ENCODE assay signal across 14 cellular contexts in genomic region chr9:518540-518939, GRCh38. TPM values are rescaled to one million over a fixed set of nuclear protein-coding genes. Genes with fewer than 3 reads are reported as not detected.
DNase-seq lines count a peak whose midpoint lies in the region; ATAC-seq and TF ChIP-seq lines count a peak whose summit lies in the region.
"Had no signal": no experiment of that assay in that cellular context is flagged by ENCODE, and none has a peak within 500 bp of the region (broad histone marks: within the 10 kb centered on the region; RNA-seq: fewer than 3 reads in every experiment).

No MANE protein-coding gene starts in this region.

- peaks cover 5% of the 10 kb centered on the region for H3K36me3 Mint-ChIP-seq in stimulated activated naive CD8-positive, alpha-beta T cell treated with anti-CD3 and anti-CD28 coated beads, Interleukin-15, Interleukin-2, amounts not matched to agents 100 ng/mL and 50 ng/mL, for 24 hours (ENCODE audit: low read depth)
- H3K36me3 Mint-ChIP-seq in activated naive CD8-positive, alpha-beta T cell treated with anti-CD3 and anti-CD28 coated beads for 36 hours, result peaks cover 5% of the 10 kb centered on the region
- peaks cover 7% of the 10 kb centered on the region for H3K36me3 Mint-ChIP-seq in mesothelial cell of epicardium

- H3K4me1 ChIP-seq in esophagus muscularis mucosa, result peaks cover 12 to 26% (median 19%) of the 10 kb centered on the region in 4 donors

- peak overlapping the region; percentile 56 for H3K4me3 Mint-ChIP-seq in stimulated activated naive CD8-positive, alpha-beta T cell treated with anti-CD3 and anti-CD28 coated beads, Interleukin-15, Interleukin-2, amounts not matched to agents 100 ng/mL and 50 ng/mL, for 24 hours
- H3K4me3 Mint-ChIP-seq in activated naive CD8-positive, alpha-beta T cell treated with anti-CD3 and anti-CD28 coated beads for 36 hours, result peak overlapping the region; percentile 9
- H3K4me3 Mint-ChIP-seq in mesothelial cell of epicardium, result no peak overlapping the region
- H3K4me3 Mint-ChIP-seq: brain; dendritic cell treated with granulocyte-macrophage colony-stimulating factor and Interleukin-4, amounts not matched to agents 40 ng/mL and 50 ng/mL, for 4 days had no signal

- H3K9me3 ChIP-seq in esophagus muscularis mucosa, result no peaks in the 10 kb centered on the region

- DNase-seq in stimulated activated naive CD8-positive, alpha-beta T cell treated with anti-CD3 and anti-CD28 coated beads, Interleukin-15, Interleukin-2, amounts not matched to agents 100 U/mL and 50 U/mL, for 24 hours, result no peak
- no peak for DNase-seq in activated naive CD8-positive, alpha-beta T cell treated with anti-CD3 and anti-CD28 coated beads for 36 hours
- DNase-seq in mesothelial cell of epicardium (ENCODE audit: low spot score in 2 of 2, unreplicated experiment in 2 of 2) (no peak), ecto neural progenitor cell (ENCODE audit: low spot score) (no peak), esophagus muscularis mucosa (ENCODE audit: extremely low spot score) (no peak)
- DNase-seq: activated effector memory CD4-positive, alpha-beta T cell treated with Interleukin-2 at 50 U/mL for 16 hours; Calu3; NCI-H1436 treated with DMSO at 0.1 percent for 48 hours; NCI-H226; stimulated activated CD4-positive, alpha-beta T cell treated with anti-CD3 and anti-CD28 coated beads, Interleukin-2, amount 100 ng/mL, for 24 hours had no signal

- peaks cover 7% of the 10 kb centered on the region for H3K9me3 Mint-ChIP-seq in stimulated activated naive CD8-positive, alpha-beta T cell treated with anti-CD3 and anti-CD28 coated beads, Interleukin-15, Interleukin-2, amounts not matched to agents 100 ng/mL and 50 ng/mL, for 24 hours
- peaks cover 5% of the 10 kb centered on the region for H3K9me3 Mint-ChIP-seq in activated naive CD8-positive, alpha-beta T cell treated with anti-CD3 and anti-CD28 coated beads for 36 hours
- H3K9me3 Mint-ChIP-seq in mesothelial cell of epicardium, result peaks cover 8% of the 10 kb centered on the region
- H3K9me3 Mint-ChIP-seq: dendritic cell treated with granulocyte-macrophage colony-stimulating factor and Interleukin-4, amounts not matched to agents 40 ng/mL and 50 ng/mL, for 4 days had no signal

- no peaks in the 10 kb centered on the region for H3K27me3 Mint-ChIP-seq in stimulated activated naive CD8-positive, alpha-beta T cell treated with anti-CD3 and anti-CD28 coated beads, Interleukin-15, Interleukin-2, amounts not matched to agents 100 ng/mL and 50 ng/mL, for 24 hours
- H3K27me3 Mint-ChIP-seq in activated naive CD8-positive, alpha-beta T cell treated with anti-CD3 and anti-CD28 coated beads for 36 hours, result no peaks in the 10 kb centered on the region
- H3K27me3 Mint-ChIP-seq in mesothelial cell of epicardium (ENCODE audit: low read depth), result no peaks in the 10 kb centered on the region

- no peak for ATAC-seq in stimulated activated naive CD8-positive, alpha-beta T cell treated with anti-CD3 and anti-CD28 coated beads, Interleukin-15, Interleukin-2, amounts not matched to agents 100 U/mL and 50 U/mL, for 24 hours
- ATAC-seq in HG03095 (IDR thresholded peaks at IDR 0.05; ENCODE audit: unreplicated experiment), result no peak

- TF ChIP-seq EP300 in esophagus muscularis mucosa (IDR thresholded peaks at IDR 0.05), result no peak

- H3K4me3 ChIP-seq in esophagus muscularis mucosa, result no peak overlapping the region

- no peaks in the 10 kb centered on the region for H3K36me3 ChIP-seq in esophagus muscularis mucosa

- TF ChIP-seq CTCF in mesothelial cell of epicardium (IDR thresholded peaks at IDR 0.05; ENCODE audit: unreplicated experiment) (no peak), esophagus muscularis mucosa (IDR thresholded peaks at IDR 0.05) (no peak)

- H3K27ac ChIP-seq in esophagus muscularis mucosa (replicated peaks in 1 of 4), result no peak overlapping the region

- no peaks in the 10 kb centered on the region for H3K27me3 ChIP-seq in esophagus muscularis mucosa

- peak overlapping the region; percentile 29 for H3K27ac Mint-ChIP-seq in stimulated activated naive CD8-positive, alpha-beta T cell treated with anti-CD3 and anti-CD28 coated beads, Interleukin-15, Interleukin-2, amounts not matched to agents 100 ng/mL and 50 ng/mL, for 24 hours
- H3K27ac Mint-ChIP-seq in activated naive CD8-positive, alpha-beta T cell treated with anti-CD3 and anti-CD28 coated beads for 36 hours, result peak overlapping the region; percentile 10
- peak overlapping the region; percentile 14 for H3K27ac Mint-ChIP-seq in mesothelial cell of epicardium
- H3K27ac Mint-ChIP-seq: dendritic cell treated with granulocyte-macrophage colony-stimulating factor and Interleukin-4, amounts not matched to agents 40 ng/mL and 50 ng/mL, for 4 days had no signal

- intact Hi-C loops in esophagus muscularis mucosa (cut with DNase I), result no loop called here

- 83% methylated on average over 5 of the region's 5 CpGs for WGBS in esophagus muscularis mucosa

- TF ChIP-seq POLR2A in esophagus muscularis mucosa (IDR thresholded peaks at IDR 0.05; ENCODE audit: low read depth), result no peak

- peaks cover 57% of the 10 kb centered on the region for H3K4me1 Mint-ChIP-seq in stimulated activated naive CD8-positive, alpha-beta T cell treated with anti-CD3 and anti-CD28 coated beads, Interleukin-15, Interleukin-2, amounts not matched to agents 100 ng/mL and 50 ng/mL, for 24 hours (ENCODE audit: low read depth)
- H3K4me1 Mint-ChIP-seq in activated naive CD8-positive, alpha-beta T cell treated with anti-CD3 and anti-CD28 coated beads for 36 hours, result peaks cover 26% of the 10 kb centered on the region
- H3K4me1 Mint-ChIP-seq in mesothelial cell of epicardium, result peaks cover 46% of the 10 kb centered on the region

RNA-seq across cellular contexts. Expression of gene KANK1, which starts 14.0 kb away (rescaled TPM):
- 1 to 10 TPM; 4.4 to 5.1 TPM for total RNA-seq in activated naive CD8-positive, alpha-beta T cell treated with anti-CD3 and anti-CD28 coated beads for 36 hours
- total RNA-seq in mesothelial cell of epicardium, result 54.7 to 59.1 TPM (median 58.3 TPM) in 3 replicates
- 100 to 1,000 TPM; 133 to 470 (median 153) TPM for total RNA-seq in esophagus muscularis mucosa
